ENCODE assay signal across 24 cellular contexts in genomic region chr13:60143775-60144174, GRCh38. TPM values are rescaled to one million over a fixed set of nuclear protein-coding genes. Genes with fewer than 3 reads are reported as not detected.
A peak's percentile ranks its signal among the peaks of the same experiment; 100 is the strongest.
DNase-seq lines count a peak whose midpoint lies in the region; ATAC-seq and TF ChIP-seq lines count a peak whose summit lies in the region.
"Had no signal": no experiment of that assay in that cellular context is flagged by ENCODE, and none has a peak within 500 bp of the region (broad histone marks: within the 10 kb centered on the region; RNA-seq: fewer than 3 reads in every experiment).

No MANE protein-coding gene starts in this region.

- H3K27me3 Mint-ChIP-seq in activated naive CD4-positive, alpha-beta T cell treated with anti-CD3 and anti-CD28 coated beads for 36 hours (ENCODE audit: low read depth) = peaks cover 8% of the 10 kb centered on the region
- peaks cover 4% of the 10 kb centered on the region for H3K27me3 Mint-ChIP-seq in activated CD8-positive, alpha-beta T cell treated with anti-CD3 and anti-CD28 coated beads for 36 hours
- H3K27me3 Mint-ChIP-seq: activated CD4-positive, alpha-beta memory T cell treated with anti-CD3 and anti-CD28 coated beads, Interleukin-2, amount 10 ng/mL, durations not matched to agents 7 days and 5 days had no signal

- no peak for TF ChIP-seq CTCF in Loucy (conservative IDR thresholded peaks at IDR 0.05; ENCODE audit: low read length)
- TF ChIP-seq CTCF in activated CD8-positive, alpha-beta T cell treated with anti-CD3 and anti-CD28 coated beads for 36 hours (IDR thresholded peaks at IDR 0.05) = no peak

- no peaks in the 10 kb centered on the region for H3K27me3 ChIP-seq in Loucy (ENCODE audit: insufficient read depth, low read length, poor library complexity, severe bottlenecking)
- H3K27me3 ChIP-seq: body of pancreas, testis had no signal

- peak overlapping the region; percentile 4 for H3K4me2 ChIP-seq in Loucy (ENCODE audit: low read depth, low read length, poor library complexity, severe bottlenecking)

- no peak overlapping the region for H3K27ac Mint-ChIP-seq in activated naive CD4-positive, alpha-beta T cell treated with anti-CD3 and anti-CD28 coated beads for 36 hours
- H3K27ac Mint-ChIP-seq in activated CD8-positive, alpha-beta T cell treated with anti-CD3 and anti-CD28 coated beads for 36 hours = no peak overlapping the region
- H3K27ac Mint-ChIP-seq: activated CD4-positive, alpha-beta memory T cell treated with anti-CD3 and anti-CD28 coated beads, Interleukin-2, amount 10 ng/mL, durations not matched to agents 7 days and 5 days; activated naive CD8-positive, alpha-beta T cell had no signal

- CTCF ChIA-PET in activated naive CD4-positive, alpha-beta T cell treated with anti-CD3 and anti-CD28 coated beads for 36 hours (lab: Charles Lee) = no interaction called here
- CTCF ChIA-PET in activated CD8-positive, alpha-beta T cell treated with anti-CD3 and anti-CD28 coated beads for 36 hours (lab: Charles Lee) = interaction anchor here (2.1 kb wide), 1 partner anchor 12 kb away, joined by 5 read pairs; no protein-coding TSS in a partner anchor

- H3K9me3 ChIP-seq in Loucy (ENCODE audit: insufficient read depth, low read depth, low read length) = no peaks in the 10 kb centered on the region
- H3K9me3 ChIP-seq: body of pancreas, psoas muscle, testis had no signal

- no peaks in the 10 kb centered on the region for H3K4me1 Mint-ChIP-seq in activated naive CD4-positive, alpha-beta T cell treated with anti-CD3 and anti-CD28 coated beads for 36 hours (ENCODE audit: low read depth)
- no peaks in the 10 kb centered on the region for H3K4me1 Mint-ChIP-seq in activated CD8-positive, alpha-beta T cell treated with anti-CD3 and anti-CD28 coated beads for 36 hours (ENCODE audit: low read depth)
- H3K4me1 Mint-ChIP-seq: activated CD4-positive, alpha-beta memory T cell treated with anti-CD3 and anti-CD28 coated beads, Interleukin-2, amount 10 ng/mL, durations not matched to agents 7 days and 5 days had no signal

- H3F3A ChIP-seq in Loucy (ENCODE audit: low read depth) = no peaks in the 10 kb centered on the region

- ATAC-seq in activated CD8-positive, alpha-beta T cell treated with anti-CD3 and anti-CD28 coated beads for 36 hours = no peak
- ATAC-seq: activated T-cell treated with anti-CD3 and anti-CD28 coated beads, Interleukin-2, amount 50 U/mL, for 4 hours; body of pancreas; left lobe of liver; psoas muscle had no signal

- H3K36me3 Mint-ChIP-seq in activated naive CD4-positive, alpha-beta T cell treated with anti-CD3 and anti-CD28 coated beads for 36 hours (ENCODE audit: low read depth) = no peaks in the 10 kb centered on the region
- H3K36me3 Mint-ChIP-seq in activated CD8-positive, alpha-beta T cell treated with anti-CD3 and anti-CD28 coated beads for 36 hours (ENCODE audit: low read depth) = no peaks in the 10 kb centered on the region
- H3K36me3 Mint-ChIP-seq: activated naive CD8-positive, alpha-beta T cell had no signal

- intact Hi-C loops in activated naive CD4-positive, alpha-beta T cell treated with anti-CD3 and anti-CD28 coated beads for 36 hours (cut with micrococcal nuclease) = no loop called here
- intact Hi-C loops in activated CD8-positive, alpha-beta T cell treated with anti-CD3 and anti-CD28 coated beads for 36 hours (cut with micrococcal nuclease) = no loop called here

- H3K4me1 ChIP-seq in Loucy (ENCODE audit: insufficient read depth, low read length, poor library complexity, severe bottlenecking) = peaks cover 28% of the 10 kb centered on the region
- H3K4me1 ChIP-seq: body of pancreas, psoas muscle, testis had no signal

- DNase-seq in NCI-H1436 (lab: John Stamatoyannopoulos, UW) = peak; percentile 23
- no peak for DNase-seq in NCI-H1436 treated with DMSO at 0.1 percent for 48 hours (lab: John Stamatoyannopoulos, UW)
- DNase-seq in UCSD-AML1 (lab: John Stamatoyannopoulos, UW; ENCODE audit: unreplicated experiment) = peak; percentile 5
- peak; percentile 46 for DNase-seq in renal cortical epithelial cell (ENCODE audit: low read depth)
- DNase-seq in CD1c-positive myeloid dendritic cell (ENCODE audit: extremely low spot score) = no peak
- no peak for DNase-seq in activated naive CD4-positive, alpha-beta T cell treated with anti-CD3 and anti-CD28 coated beads for 36 hours
- no peak for DNase-seq in activated CD8-positive, alpha-beta T cell treated with anti-CD3 and anti-CD28 coated beads for 36 hours
- DNase-seq: 8988T; activated CD4-positive, alpha-beta memory T cell treated with anti-CD3 and anti-CD28 coated beads, Interleukin-2, amount 10 ng/mL, durations not matched to agents 7 days and 5 days; activated T-cell treated with anti-CD3 and anti-CD28 coated beads, Interleukin-2, amount 50 U/mL, for 4 hours; body of pancreas; DND-41; GM23248; KBM-7; NCI-H1092 treated with DMSO at 0.1 percent for 48 hours; NCI-H446; psoas muscle; SHP77 treated with DMSO at 0.1 percent for 48 hours; T-helper 1 cell; testis had no signal

- no peaks in the 10 kb centered on the region for H4K20me1 ChIP-seq in Loucy (ENCODE audit: insufficient read depth, low read length, poor library complexity, severe bottlenecking)

- POLR2A ChIA-PET in activated CD8-positive, alpha-beta T cell treated with anti-CD3 and anti-CD28 coated beads for 36 hours (lab: Charles Lee) = no interaction called here

- no peak overlapping the region for H3K4me3 Mint-ChIP-seq in activated naive CD4-positive, alpha-beta T cell treated with anti-CD3 and anti-CD28 coated beads for 36 hours
- H3K4me3 Mint-ChIP-seq in activated CD8-positive, alpha-beta T cell treated with anti-CD3 and anti-CD28 coated beads for 36 hours = no peak overlapping the region
- H3K4me3 Mint-ChIP-seq: activated CD4-positive, alpha-beta memory T cell treated with anti-CD3 and anti-CD28 coated beads, Interleukin-2, amount 10 ng/mL, durations not matched to agents 7 days and 5 days; activated naive CD8-positive, alpha-beta T cell; activated T-cell treated with anti-CD3 and anti-CD28 coated beads, Interleukin-2, amount 50 U/mL, for 4 hours; neural crest cell had no signal

- no peak overlapping the region for H3K4me3 ChIP-seq in Loucy (ENCODE audit: low read length, poor library complexity, severe bottlenecking)
- H3K4me3 ChIP-seq: body of pancreas, GM23248, psoas muscle, testis had no signal

- H3K79me2 ChIP-seq in Loucy (ENCODE audit: insufficient read depth, low read length) = peaks cover 99% of the 10 kb centered on the region

- no peak overlapping the region for H3K9ac ChIP-seq in Loucy (ENCODE audit: low read depth, low read length, poor library complexity, severe bottlenecking)
- H3K9ac ChIP-seq: GM23248 had no signal

- H3K9me3 Mint-ChIP-seq in activated naive CD4-positive, alpha-beta T cell treated with anti-CD3 and anti-CD28 coated beads for 36 hours = no peaks in the 10 kb centered on the region
- no peaks in the 10 kb centered on the region for H3K9me3 Mint-ChIP-seq in activated CD8-positive, alpha-beta T cell treated with anti-CD3 and anti-CD28 coated beads for 36 hours
- H3K9me3 Mint-ChIP-seq: activated CD4-positive, alpha-beta memory T cell treated with anti-CD3 and anti-CD28 coated beads, Interleukin-2, amount 10 ng/mL, durations not matched to agents 7 days and 5 days; activated T-cell treated with anti-CD3 and anti-CD28 coated beads, Interleukin-2, amount 50 U/mL, for 4 hours; neural crest cell had no signal

- no peaks in the 10 kb centered on the region for H3K36me3 ChIP-seq in Loucy (ENCODE audit: insufficient read depth, low read length)

- no peak overlapping the region for H2AFZ ChIP-seq in Loucy (ENCODE audit: low read length)
- H2AFZ ChIP-seq: GM23248 had no signal

- no peaks in the 10 kb centered on the region for H3K9me2 ChIP-seq in Loucy (replicated peaks; ENCODE audit: low read depth, low read length)

RNA-seq across cellular contexts. Expression of gene DIAPH3, which starts 20.0 kb away (rescaled TPM):
- 19.1 and 20.8 TPM in 2 replicates for total RNA-seq in renal cortical epithelial cell
- total RNA-seq in activated naive CD4-positive, alpha-beta T cell treated with anti-CD3 and anti-CD28 coated beads for 36 hours = 10 to 100 TPM; 24.0 to 24.3 TPM
- 10 to 100 TPM; 23.0 to 25.4 TPM for total RNA-seq in activated CD8-positive, alpha-beta T cell treated with anti-CD3 and anti-CD28 coated beads for 36 hours

Comparison
In these comparisons a context has a peak if more than half of its experiments do, and no peak if none do; other contexts are left out.
1. DNase-seq: peak in NCI-H1436 (single experiment), UCSD-AML1 (single experiment) and renal cortical epithelial cell (single experiment); none in NCI-H1436 treated with DMSO at 0.1 percent for 48 hours (single experiment), CD1c-positive myeloid dendritic cell (single experiment), activated naive CD4-positive, alpha-beta T cell treated with anti-CD3 and anti-CD28 coated beads for 36 hours (single experiment) and activated CD8-positive, alpha-beta T cell treated with anti-CD3 and anti-CD28 coated beads for 36 hours (single experiment).